16 cellular contexts compared by ENCODE assay signal in the genomic region with DNA sequence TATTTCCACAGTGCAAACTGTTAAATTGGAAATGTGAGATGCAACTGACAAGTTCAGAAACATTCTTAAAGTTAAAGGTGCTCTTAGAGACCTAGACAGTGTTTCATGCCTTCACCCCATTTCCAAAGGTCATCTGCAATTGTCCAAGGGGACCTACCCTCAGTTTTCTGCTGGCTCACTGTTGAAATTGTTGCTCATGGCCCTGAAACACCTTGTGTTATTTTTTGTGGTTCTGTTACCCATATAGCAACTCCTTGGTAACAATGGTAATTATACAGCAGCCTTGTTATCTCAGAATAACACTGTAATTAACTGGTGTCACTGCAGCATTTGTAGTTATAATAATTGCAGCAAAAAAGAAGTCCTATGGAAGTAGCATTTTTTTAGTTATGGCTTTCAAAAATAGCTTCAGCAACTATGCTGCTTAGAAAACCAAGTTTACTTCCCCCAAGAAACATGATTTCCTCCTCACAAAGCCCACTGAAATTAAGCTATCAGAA.
"Had no signal": no experiment of that assay in that cellular context is flagged by ENCODE, and none has a peak within 500 bp of the region (broad histone marks: within the 10 kb centered on the region; RNA-seq: fewer than 3 reads in every experiment).

No MANE protein-coding gene starts in this region.

- H3K9me3 Mint-ChIP-seq: activated naive CD8-positive, alpha-beta T cell treated with anti-CD3 and anti-CD28 coated beads for 36 hours; central memory CD8-positive, alpha-beta T cell; stimulated activated naive CD8-positive, alpha-beta T cell treated with anti-CD3 and anti-CD28 coated beads, Interleukin-15, amount 100 ng/mL, for 72 hours; T-helper 2 cell treated with Interferon-gamma antibody and Interleukin-4, amounts not matched to agents 5 μg/mL and 100 μg/mL, for 36 hours had no signal

- H3K27ac Mint-ChIP-seq: activated naive CD8-positive, alpha-beta T cell treated with anti-CD3 and anti-CD28 coated beads for 36 hours; natural killer cell treated with Interleukin-12 subunit alpha and Interleukin-12 subunit beta and Interleukin-15 and Interleukin-18, amount 100 ng/mL, for 72 hours; stimulated activated naive CD8-positive, alpha-beta T cell treated with anti-CD3 and anti-CD28 coated beads, Interleukin-15, amount 100 ng/mL, for 72 hours; T-helper 2 cell treated with Interferon-gamma antibody and Interleukin-4, amounts not matched to agents 5 μg/mL and 100 μg/mL, for 36 hours had no signal

- H3K4me1 Mint-ChIP-seq: activated naive CD8-positive, alpha-beta T cell treated with anti-CD3 and anti-CD28 coated beads for 36 hours; central memory CD8-positive, alpha-beta T cell; stimulated activated naive CD8-positive, alpha-beta T cell treated with anti-CD3 and anti-CD28 coated beads, Interleukin-15, amount 100 ng/mL, for 72 hours had no signal

- ATAC-seq: body of pancreas; natural killer cell treated with Interleukin-12 subunit alpha and Interleukin-12 subunit beta and Interleukin-15 and Interleukin-18, amount 100 ng/mL, for 72 hours; sciatic nerve; stimulated activated naive CD8-positive, alpha-beta T cell treated with anti-CD3 and anti-CD28 coated beads, Interleukin-15, amount 100 ng/mL, for 72 hours; upper lobe of right lung had no signal

- H3K4me3 Mint-ChIP-seq: activated naive CD8-positive, alpha-beta T cell treated with anti-CD3 and anti-CD28 coated beads for 36 hours; central memory CD8-positive, alpha-beta T cell; natural killer cell treated with Interleukin-12 subunit alpha and Interleukin-12 subunit beta and Interleukin-15 and Interleukin-18, amount 100 ng/mL, for 72 hours; stimulated activated naive CD8-positive, alpha-beta T cell treated with anti-CD3 and anti-CD28 coated beads, Interleukin-15, amount 100 ng/mL, for 72 hours; T-helper 2 cell treated with Interferon-gamma antibody and Interleukin-4, amounts not matched to agents 5 μg/mL and 100 μg/mL, for 36 hours had no signal

- H3K36me3 Mint-ChIP-seq: activated naive CD8-positive, alpha-beta T cell treated with anti-CD3 and anti-CD28 coated beads for 36 hours; natural killer cell treated with Interleukin-12 subunit alpha and Interleukin-12 subunit beta and Interleukin-15 and Interleukin-18, amount 100 ng/mL, for 72 hours had no signal

- DNase-seq: activated CD4-positive, alpha-beta T cell treated with anti-CD3 and anti-CD28 coated beads, Interleukin-2, amount 50 U/mL, for 1 hour; activated CD8-positive, alpha-beta memory T cell treated with anti-CD3 and anti-CD28 coated beads for 24 hours; activated gamma-delta T cell treated with Interleukin-2 at 50 U/mL for 16 hours; activated naive CD8-positive, alpha-beta T cell treated with anti-CD3 and anti-CD28 coated beads for 36 hours; amygdala; body of pancreas; effector CD4-positive, alpha-beta T cell; foreskin keratinocyte; spleen; stimulated activated naive CD8-positive, alpha-beta T cell treated with anti-CD3 and anti-CD28 coated beads, Interleukin-15, amount 100 ng/mL, for 72 hours; upper lobe of right lung had no signal

- FAIRE-seq: endothelial cell of umbilical vein had no signal
